In the genomic region with DNA sequence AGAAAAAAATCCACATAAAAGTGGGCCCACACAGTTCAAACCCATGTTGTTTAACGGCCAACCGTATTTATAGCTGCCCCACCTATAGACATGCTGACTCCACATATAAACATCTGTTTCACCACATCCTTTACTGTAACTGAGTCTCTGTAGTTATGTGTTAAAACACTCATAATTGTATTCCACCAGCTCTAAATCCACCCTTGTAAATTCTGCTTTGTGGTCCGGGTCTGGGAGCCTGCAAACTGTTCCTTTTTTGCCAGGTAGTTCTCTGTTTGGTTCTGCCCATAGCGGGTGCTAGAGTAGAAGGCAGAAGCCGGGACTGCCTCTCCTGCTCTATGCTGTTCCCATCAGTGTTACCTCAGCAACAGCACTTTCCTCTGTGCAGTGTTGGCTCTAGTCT, we compare ENCODE assay signal across 13 cellular contexts. TPM values are rescaled to one million over a fixed set of nuclear protein-coding genes. Genes with fewer than 3 reads are reported as not detected.
DNase-seq lines count a peak whose midpoint lies in the region; ATAC-seq, FAIRE-seq and TF ChIP-seq lines count a peak whose summit lies in the region.
"Had no signal": no experiment of that assay in that cellular context is flagged by ENCODE, and none has a peak within 500 bp of the region (broad histone marks: within the 10 kb centered on the region; RNA-seq: fewer than 3 reads in every experiment).

No MANE protein-coding gene starts in this region.

- H3K9me3 Mint-ChIP-seq in natural killer cell: peaks cover 0 to 3% of the 10 kb centered on the region in 2 donors

- H3K36me3 ChIP-seq in HEK293 (ENCODE audit: control insufficient read depth in 2 of 2, insufficient read depth in 1 of 2, low read length in 2 of 2) (no peaks in the 10 kb centered on the region), lower lobe of right lung (no peaks in the 10 kb centered on the region)
- H3K36me3 ChIP-seq: transverse colon had no signal

- H3K9me3 ChIP-seq in HEK293 (ENCODE audit: control insufficient read depth, insufficient read depth, low read depth, low read length) (no peaks in the 10 kb centered on the region), lower lobe of right lung (no peaks in the 10 kb centered on the region)
- H3K9me3 ChIP-seq: transverse colon had no signal

- peak; percentile 10 for DNase-seq in activated CD4-positive, alpha-beta T cell treated with anti-CD3 and anti-CD28 coated beads for 48 hours
- DNase-seq in activated CD4-positive, alpha-beta T cell treated with anti-CD3 and anti-CD28 coated beads, Interleukin-2, amount 50 U/mL, for 1 hour: no peak
- DNase-seq in Kasumi-1 (lab: John Stamatoyannopoulos, UW): peak; percentile 93 to 95
- DNase-seq in natural killer cell: no peak
- DNase-seq in H54 (ENCODE audit: insufficient read length, low spot score): no peak
- DNase-seq in lower lobe of right lung: no peak
- DNase-seq: transverse colon had no signal

- peak; percentile 47 to 86 (median 77) for ATAC-seq in natural killer cell
- no peak for ATAC-seq in lower lobe of right lung
- no peak for ATAC-seq in GM19324 (IDR thresholded peaks at IDR 0.05; ENCODE audit: low FRiP score, unreplicated experiment)

- H3K36me3 Mint-ChIP-seq in natural killer cell: no peaks in the 10 kb centered on the region

- no peak for FAIRE-seq in H54 (lab: Jason Lieb, UNC)
- FAIRE-seq: A204.1, endothelial cell of umbilical vein, HTR-8/SVneo had no signal

- no peaks in the 10 kb centered on the region for H3K27me3 Mint-ChIP-seq in natural killer cell (ENCODE audit: low read depth in 2 of 2)

- no peaks in the 10 kb centered on the region for H3K4me1 ChIP-seq in HEK293 (ENCODE audit: control insufficient read depth, insufficient read depth, low read length)
- no peaks in the 10 kb centered on the region for H3K4me1 ChIP-seq in lower lobe of right lung
- H3K4me1 ChIP-seq: transverse colon had no signal

- POLR2A ChIA-PET in HEK293 (lab: Yijun Ruan, JAX): no interaction called here

- H3K4me1 Mint-ChIP-seq in natural killer cell: peaks cover 15 to 18% of the 10 kb centered on the region in 2 donors

- CTCF ChIA-PET in HEK293 (lab: Yijun Ruan, JAX): no interaction called here

- H3K4me3 ChIP-seq in HEK293 (ENCODE audit: low read depth, low read length): no peak overlapping the region
- no peak overlapping the region for H3K4me3 ChIP-seq in lower lobe of right lung
- H3K4me3 ChIP-seq: lung, transverse colon had no signal

- H3K4me3 Mint-ChIP-seq in natural killer cell: no peak overlapping the region

- H3K27ac Mint-ChIP-seq in natural killer cell: peak overlapping the region in 1 of 2 donors; percentile 32

- no peaks in the 10 kb centered on the region for H3K27me3 ChIP-seq in lower lobe of right lung (ENCODE audit: low read depth)
- H3K27me3 ChIP-seq: transverse colon had no signal

- no peak for TF ChIP-seq POLR2A in H54 (IDR thresholded peaks at IDR 0.05; ENCODE audit: low read depth, low read length)

- intact Hi-C loops in natural killer cell (cut with micrococcal nuclease): no loop called here
- intact Hi-C loops in lower lobe of right lung (cut with DNase I): no loop called here

- TF ChIP-seq CTCF in HEK293 (tag by site-specific recombination; IDR thresholded peaks at IDR 0.05): no peak
- no peak for TF ChIP-seq CTCF in natural killer cell (IDR thresholded peaks at IDR 0.05)
- TF ChIP-seq CTCF in lower lobe of right lung (IDR thresholded peaks at IDR 0.05): no peak

- H3K27ac ChIP-seq in HEK293 (ENCODE audit: extremely low read depth, low read depth, low read length) (no peak overlapping the region), lower lobe of right lung (no peak overlapping the region)
- H3K27ac ChIP-seq: transverse colon had no signal

TF ChIP-seq in HEK293, 187 proteins besides CTCF, POLR2A, EP300 and RAD21:
- no peak for TF ChIP-seq HOXC10 (CRISPR knock-in tag; IDR thresholded peaks at IDR 0.05)
- TF ChIP-seq, protein P1, sequence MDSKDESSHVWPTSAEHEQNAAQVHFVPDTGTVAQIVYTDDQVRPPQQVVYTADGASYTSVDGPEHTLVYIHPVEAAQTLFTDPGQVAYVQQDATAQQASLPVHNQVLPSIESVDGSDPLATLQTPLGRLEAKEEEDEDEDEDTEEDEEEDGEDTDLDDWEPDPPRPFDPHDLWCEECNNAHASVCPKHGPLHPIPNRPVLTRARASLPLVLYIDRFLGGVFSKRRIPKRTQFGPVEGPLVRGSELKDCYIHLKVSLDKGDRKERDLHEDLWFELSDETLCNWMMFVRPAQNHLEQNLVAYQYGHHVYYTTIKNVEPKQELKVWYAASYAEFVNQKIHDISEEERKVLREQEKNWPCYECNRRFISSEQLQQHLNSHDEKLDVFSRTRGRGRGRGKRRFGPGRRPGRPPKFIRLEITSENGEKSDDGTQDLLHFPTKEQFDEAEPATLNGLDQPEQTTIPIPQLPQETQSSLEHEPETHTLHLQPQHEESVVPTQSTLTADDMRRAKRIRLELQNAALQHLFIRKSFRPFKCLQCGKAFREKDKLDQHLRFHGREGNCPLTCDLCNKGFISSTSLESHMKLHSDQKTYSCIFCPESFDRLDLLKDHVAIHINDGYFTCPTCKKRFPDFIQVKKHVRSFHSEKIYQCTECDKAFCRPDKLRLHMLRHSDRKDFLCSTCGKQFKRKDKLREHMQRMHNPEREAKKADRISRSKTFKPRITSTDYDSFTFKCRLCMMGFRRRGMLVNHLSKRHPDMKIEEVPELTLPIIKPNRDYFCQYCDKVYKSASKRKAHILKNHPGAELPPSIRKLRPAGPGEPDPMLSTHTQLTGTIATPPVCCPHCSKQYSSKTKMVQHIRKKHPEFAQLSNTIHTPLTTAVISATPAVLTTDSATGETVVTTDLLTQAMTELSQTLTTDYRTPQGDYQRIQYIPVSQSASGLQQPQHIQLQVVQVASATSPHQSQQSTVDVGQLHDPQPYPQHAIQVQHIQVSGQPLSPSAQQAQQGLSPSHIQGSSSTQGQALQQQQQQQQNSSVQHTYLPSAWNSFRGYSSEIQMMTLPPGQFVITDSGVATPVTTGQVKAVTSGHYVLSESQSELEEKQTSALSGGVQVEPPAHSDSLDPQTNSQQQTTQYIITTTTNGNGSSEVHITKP (tag by site-specific recombination; IDR thresholded peaks at IDR 0.05): peak; percentile 34
- TF ChIP-seq, protein P2, sequence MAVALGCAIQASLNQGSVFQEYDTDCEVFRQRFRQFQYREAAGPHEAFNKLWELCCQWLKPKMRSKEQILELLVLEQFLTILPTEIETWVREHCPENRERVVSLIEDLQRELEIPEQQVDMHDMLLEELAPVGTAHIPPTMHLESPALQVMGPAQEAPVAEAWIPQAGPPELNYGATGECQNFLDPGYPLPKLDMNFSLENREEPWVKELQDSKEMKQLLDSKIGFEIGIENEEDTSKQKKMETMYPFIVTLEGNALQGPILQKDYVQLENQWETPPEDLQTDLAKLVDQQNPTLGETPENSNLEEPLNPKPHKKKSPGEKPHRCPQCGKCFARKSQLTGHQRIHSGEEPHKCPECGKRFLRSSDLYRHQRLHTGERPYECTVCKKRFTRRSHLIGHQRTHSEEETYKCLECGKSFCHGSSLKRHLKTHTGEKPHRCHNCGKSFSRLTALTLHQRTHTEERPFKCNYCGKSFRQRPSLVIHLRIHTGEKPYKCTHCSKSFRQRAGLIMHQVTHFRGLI (tag by site-specific recombination; IDR thresholded peaks at IDR 0.05): peak; percentile 59

RNA-seq across cellular contexts. Expression of a gene that starts 20.2 kb away (rescaled TPM):
- total RNA-seq in natural killer cell: 10 to 100 TPM; 36.0 to 42.4 (median 39.5) TPM
- 23.6 TPM for total RNA-seq in lower lobe of right lung

Comparison
In these comparisons a context has a peak if more than half of its experiments do, and no peak if none do; other contexts are left out.
1. DNase-seq: peak in activated CD4-positive, alpha-beta T cell treated with anti-CD3 and anti-CD28 coated beads for 48 hours (single experiment) and Kasumi-1 (2 of 2); none in activated CD4-positive, alpha-beta T cell treated with anti-CD3 and anti-CD28 coated beads, Interleukin-2, amount 50 U/mL, for 1 hour (single experiment), natural killer cell (single experiment), H54 (single experiment) and lower lobe of right lung (single experiment).
2. ATAC-seq: peak in natural killer cell (3 of 3); none in lower lobe of right lung (0 of 2) and GM19324 (single experiment).